3 cellular contexts compared by ENCODE assay signal in genomic region chr16:72639494-72639893, GRCh38.
TF ChIP-seq lines count a peak whose summit lies in the region.

No MANE protein-coding gene starts in this region.

TF ChIP-seq in HepG2, 621 proteins besides CTCF, POLR2A, EP300 and RAD21 (continued from another document):
- 0 out of 2 replicates have a peak, but pooled peaks have one; percentile 22 for TF ChIP-seq ZNF280D (CRISPR knock-in tag; IDR thresholded peaks at IDR 0.05)

TF ChIP-seq in HEK293, 187 proteins besides CTCF, POLR2A, EP300 and RAD21 (continued from another document):
- TF ChIP-seq, protein P1, sequence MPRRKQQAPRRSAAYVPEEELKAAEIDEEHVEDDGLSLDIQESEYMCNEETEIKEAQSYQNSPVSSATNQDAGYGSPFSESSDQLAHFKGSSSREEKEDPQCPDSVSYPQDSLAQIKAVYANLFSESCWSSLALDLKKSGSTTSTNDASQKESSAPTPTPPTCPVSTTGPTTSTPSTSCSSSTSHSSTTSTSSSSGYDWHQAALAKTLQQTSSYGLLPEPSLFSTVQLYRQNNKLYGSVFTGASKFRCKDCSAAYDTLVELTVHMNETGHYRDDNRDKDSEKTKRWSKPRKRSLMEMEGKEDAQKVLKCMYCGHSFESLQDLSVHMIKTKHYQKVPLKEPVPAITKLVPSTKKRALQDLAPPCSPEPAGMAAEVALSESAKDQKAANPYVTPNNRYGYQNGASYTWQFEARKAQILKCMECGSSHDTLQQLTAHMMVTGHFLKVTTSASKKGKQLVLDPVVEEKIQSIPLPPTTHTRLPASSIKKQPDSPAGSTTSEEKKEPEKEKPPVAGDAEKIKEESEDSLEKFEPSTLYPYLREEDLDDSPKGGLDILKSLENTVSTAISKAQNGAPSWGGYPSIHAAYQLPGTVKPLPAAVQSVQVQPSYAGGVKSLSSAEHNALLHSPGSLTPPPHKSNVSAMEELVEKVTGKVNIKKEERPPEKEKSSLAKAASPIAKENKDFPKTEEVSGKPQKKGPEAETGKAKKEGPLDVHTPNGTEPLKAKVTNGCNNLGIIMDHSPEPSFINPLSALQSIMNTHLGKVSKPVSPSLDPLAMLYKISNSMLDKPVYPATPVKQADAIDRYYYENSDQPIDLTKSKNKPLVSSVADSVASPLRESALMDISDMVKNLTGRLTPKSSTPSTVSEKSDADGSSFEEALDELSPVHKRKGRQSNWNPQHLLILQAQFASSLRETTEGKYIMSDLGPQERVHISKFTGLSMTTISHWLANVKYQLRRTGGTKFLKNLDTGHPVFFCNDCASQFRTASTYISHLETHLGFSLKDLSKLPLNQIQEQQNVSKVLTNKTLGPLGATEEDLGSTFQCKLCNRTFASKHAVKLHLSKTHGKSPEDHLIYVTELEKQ (tag by site-specific recombination; IDR thresholded peaks at IDR 0.05; ENCODE audit: borderline replicate concordance) = no peak
- TF ChIP-seq KLF9 (tag by site-specific recombination; IDR thresholded peaks at IDR 0.05; ENCODE audit: low read depth) (no peak), ZNF791 (tag by site-specific recombination; IDR thresholded peaks at IDR 0.05) (no peak), PRDM1 (tag by site-specific recombination; IDR thresholded peaks at IDR 0.05) (no peak), ZNF560 (tag by site-specific recombination; IDR thresholded peaks at IDR 0.05; ENCODE audit: borderline replicate concordance) (peak; percentile 24; the same call in 1 of the 2 replicates), ZNF621 (tag by site-specific recombination; IDR thresholded peaks at IDR 0.05) (no peak), ZNF350 (tag by site-specific recombination; IDR thresholded peaks at IDR 0.05) (no peak), ZNF626 (tag by site-specific recombination; IDR thresholded peaks at IDR 0.05) (0 out of 2 replicates have a peak, but pooled peaks have one; percentile 21), ZNF701 (tag by site-specific recombination; IDR thresholded peaks at IDR 0.05) (no peak), ZNF514 (tag by site-specific recombination; IDR thresholded peaks at IDR 0.05) (no peak), ZNF133 (tag by site-specific recombination; IDR thresholded peaks at IDR 0.05) (peak; percentile 99), ZNF16 (tag by site-specific recombination; IDR thresholded peaks at IDR 0.05; ENCODE audit: low read depth) (no peak), ZNF561 (tag by site-specific recombination; IDR thresholded peaks at IDR 0.05; ENCODE audit: borderline replicate concordance) (no peak), ZNF223 (tag by site-specific recombination; IDR thresholded peaks at IDR 0.05) (no peak)
- TF ChIP-seq, protein P2, sequence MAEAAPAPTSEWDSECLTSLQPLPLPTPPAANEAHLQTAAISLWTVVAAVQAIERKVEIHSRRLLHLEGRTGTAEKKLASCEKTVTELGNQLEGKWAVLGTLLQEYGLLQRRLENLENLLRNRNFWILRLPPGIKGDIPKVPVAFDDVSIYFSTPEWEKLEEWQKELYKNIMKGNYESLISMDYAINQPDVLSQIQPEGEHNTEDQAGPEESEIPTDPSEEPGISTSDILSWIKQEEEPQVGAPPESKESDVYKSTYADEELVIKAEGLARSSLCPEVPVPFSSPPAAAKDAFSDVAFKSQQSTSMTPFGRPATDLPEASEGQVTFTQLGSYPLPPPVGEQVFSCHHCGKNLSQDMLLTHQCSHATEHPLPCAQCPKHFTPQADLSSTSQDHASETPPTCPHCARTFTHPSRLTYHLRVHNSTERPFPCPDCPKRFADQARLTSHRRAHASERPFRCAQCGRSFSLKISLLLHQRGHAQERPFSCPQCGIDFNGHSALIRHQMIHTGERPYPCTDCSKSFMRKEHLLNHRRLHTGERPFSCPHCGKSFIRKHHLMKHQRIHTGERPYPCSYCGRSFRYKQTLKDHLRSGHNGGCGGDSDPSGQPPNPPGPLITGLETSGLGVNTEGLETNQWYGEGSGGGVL (tag by site-specific recombination; IDR thresholded peaks at IDR 0.05) = no peak
- TF ChIP-seq, protein P3, sequence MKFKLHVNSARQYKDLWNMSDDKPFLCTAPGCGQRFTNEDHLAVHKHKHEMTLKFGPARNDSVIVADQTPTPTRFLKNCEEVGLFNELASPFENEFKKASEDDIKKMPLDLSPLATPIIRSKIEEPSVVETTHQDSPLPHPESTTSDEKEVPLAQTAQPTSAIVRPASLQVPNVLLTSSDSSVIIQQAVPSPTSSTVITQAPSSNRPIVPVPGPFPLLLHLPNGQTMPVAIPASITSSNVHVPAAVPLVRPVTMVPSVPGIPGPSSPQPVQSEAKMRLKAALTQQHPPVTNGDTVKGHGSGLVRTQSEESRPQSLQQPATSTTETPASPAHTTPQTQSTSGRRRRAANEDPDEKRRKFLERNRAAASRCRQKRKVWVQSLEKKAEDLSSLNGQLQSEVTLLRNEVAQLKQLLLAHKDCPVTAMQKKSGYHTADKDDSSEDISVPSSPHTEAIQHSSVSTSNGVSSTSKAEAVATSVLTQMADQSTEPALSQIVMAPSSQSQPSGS (tag by site-specific recombination; IDR thresholded peaks at IDR 0.05; ENCODE audit: low read depth) = no peak
- TF ChIP-seq, protein P4, sequence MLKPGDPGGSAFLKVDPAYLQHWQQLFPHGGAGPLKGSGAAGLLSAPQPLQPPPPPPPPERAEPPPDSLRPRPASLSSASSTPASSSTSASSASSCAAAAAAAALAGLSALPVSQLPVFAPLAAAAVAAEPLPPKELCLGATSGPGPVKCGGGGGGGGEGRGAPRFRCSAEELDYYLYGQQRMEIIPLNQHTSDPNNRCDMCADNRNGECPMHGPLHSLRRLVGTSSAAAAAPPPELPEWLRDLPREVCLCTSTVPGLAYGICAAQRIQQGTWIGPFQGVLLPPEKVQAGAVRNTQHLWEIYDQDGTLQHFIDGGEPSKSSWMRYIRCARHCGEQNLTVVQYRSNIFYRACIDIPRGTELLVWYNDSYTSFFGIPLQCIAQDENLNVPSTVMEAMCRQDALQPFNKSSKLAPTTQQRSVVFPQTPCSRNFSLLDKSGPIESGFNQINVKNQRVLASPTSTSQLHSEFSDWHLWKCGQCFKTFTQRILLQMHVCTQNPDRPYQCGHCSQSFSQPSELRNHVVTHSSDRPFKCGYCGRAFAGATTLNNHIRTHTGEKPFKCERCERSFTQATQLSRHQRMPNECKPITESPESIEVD (tag by site-specific recombination; IDR thresholded peaks at IDR 0.05) = no peak

TF ChIP-seq in K562, 482 proteins besides CTCF, POLR2A, EP300 and RAD21 (continued from another document):
- TF ChIP-seq, protein P5, sequence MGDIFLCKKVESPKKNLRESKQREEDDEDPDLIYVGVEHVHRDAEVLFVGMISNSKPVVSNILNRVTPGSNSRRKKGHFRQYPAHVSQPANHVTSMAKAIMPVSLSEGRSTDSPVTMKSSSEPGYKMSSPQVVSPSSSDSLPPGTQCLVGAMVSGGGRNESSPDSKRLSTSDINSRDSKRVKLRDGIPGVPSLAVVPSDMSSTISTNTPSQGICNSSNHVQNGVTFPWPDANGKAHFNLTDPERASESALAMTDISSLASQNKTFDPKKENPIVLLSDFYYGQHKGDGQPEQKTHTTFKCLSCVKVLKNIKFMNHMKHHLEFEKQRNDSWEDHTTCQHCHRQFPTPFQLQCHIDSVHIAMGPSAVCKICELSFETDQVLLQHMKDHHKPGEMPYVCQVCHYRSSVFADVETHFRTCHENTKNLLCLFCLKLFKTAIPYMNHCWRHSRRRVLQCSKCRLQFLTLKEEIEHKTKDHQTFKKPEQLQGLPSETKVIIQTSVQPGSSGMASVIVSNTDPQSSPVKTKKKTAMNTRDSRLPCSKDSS (IDR thresholded peaks at IDR 0.05; ENCODE audit: low read depth, partially characterized antibody) = peak; percentile 39
- peak; percentile 58; the same call in 1 of the 2 replicates for TF ChIP-seq TRIM28 (IDR thresholded peaks at IDR 0.05)
TF ChIP-seq in K562: peak in this region for 2.
